In genomic region chr7:131836733-131837132, GRCh38 we compare ENCODE assay signal across 15 cellular contexts.
"Had no signal": no experiment of that assay in that cellular context is flagged by ENCODE, and none has a peak within 500 bp of the region (broad histone marks: within the 10 kb centered on the region; RNA-seq: fewer than 3 reads in every experiment).

No MANE protein-coding gene starts in this region.

- H3K4me1 ChIP-seq: tibial artery had no signal

- H3K27ac ChIP-seq: cardiac muscle cell, tibial artery had no signal

- ATAC-seq: activated CD4-positive, alpha-beta T cell treated with anti-CD3 and anti-CD28 coated beads for 36 hours; effector memory CD8-positive, alpha-beta T cell; left lobe of liver; stimulated activated naive B cell treated with anti-CD40 and anti-IgM and Interleukin-4, amounts not matched to agents 10 μg/mL and 1 μg/mL and 100 μg/mL, for 72 hours had no signal

- DNase-seq: activated CD4-positive, alpha-beta memory T cell treated with anti-CD3 and anti-CD28 coated beads for 36 hours; activated CD4-positive, alpha-beta T cell treated with anti-CD3 and anti-CD28 coated beads for 36 hours; activated naive CD8-positive, alpha-beta T cell treated with anti-CD3 and anti-CD28 coated beads for 36 hours; activated T-cell treated with anti-CD3 and anti-CD28 coated beads for 4 hours; amygdala; dermis blood vessel endothelial cell; effector memory CD8-positive, alpha-beta T cell; kidney; midbrain; nucleus accumbens; stimulated activated naive B cell treated with anti-CD40 and anti-IgM and Interleukin-4, amounts not matched to agents 10 μg/mL and 1 μg/mL and 100 μg/mL, for 72 hours; tibial artery had no signal

- H3K9me3 ChIP-seq: tibial artery had no signal

- FAIRE-seq: kidney had no signal

- H3K4me3 ChIP-seq: cardiac muscle cell, lung, tibial artery had no signal

- H3K36me3 ChIP-seq: cardiac muscle cell, tibial artery had no signal
